In genomic region chrX:44913656-44914531, GRCh38 we compare ENCODE assay signal across 13 cellular contexts. TPM values are rescaled to one million over a fixed set of nuclear protein-coding genes. Genes with fewer than 3 reads are reported as not detected.
A peak's percentile ranks its signal among the peaks of the same experiment; 100 is the strongest.
DNase-seq lines count a peak whose midpoint lies in the region; ATAC-seq and TF ChIP-seq lines count a peak whose summit lies in the region.
"Had no signal": no experiment of that assay in that cellular context is flagged by ENCODE, and none has a peak within 500 bp of the region (broad histone marks: within the 10 kb centered on the region; RNA-seq: fewer than 3 reads in every experiment).

No MANE protein-coding gene starts in this region.

- CTCF ChIA-PET in activated CD4-positive, alpha-beta T cell treated with anti-CD3 and anti-CD28 coated beads for 36 hours (lab: Charles Lee): interaction anchor here (1.0 to 1.2 kb wide), 2 partner anchors 25 to 39 kb away, joined by 3 read pairs; no protein-coding TSS in a partner anchor
- CTCF ChIA-PET in activated B cell treated with CpG ODN at 0.5 μM for 24 hours (lab: Charles Lee): no interaction called here

- ATAC-seq in activated CD4-positive, alpha-beta T cell treated with anti-CD3 and anti-CD28 coated beads for 36 hours: peak; percentile 26
- ATAC-seq in HG02642 (IDR thresholded peaks at IDR 0.05; ENCODE audit: poor library complexity, unreplicated experiment) (peak; percentile 37), activated B cell treated with CpG ODN at 0.5 μM for 24 hours (ENCODE audit: low read depth) (no peak), GM19328 (IDR thresholded peaks at IDR 0.05; ENCODE audit: unreplicated experiment) (no peak)

- TF ChIP-seq CTCF in activated B cell treated with CpG ODN at 0.5 μM for 24 hours (IDR thresholded peaks at IDR 0.05): no peak
- no peak for TF ChIP-seq CTCF in GM20000 (IDR thresholded peaks at IDR 0.05; ENCODE audit: extremely low read depth, missing control alignments)

- H3K4me1 Mint-ChIP-seq in activated CD4-positive, alpha-beta T cell treated with anti-CD3 and anti-CD28 coated beads for 36 hours: peaks cover 41% of the 10 kb centered on the region
- peaks cover 49% of the 10 kb centered on the region for H3K4me1 Mint-ChIP-seq in activated B cell treated with CpG ODN at 0.5 μM for 24 hours

- no peaks in the 10 kb centered on the region for H3K36me3 Mint-ChIP-seq in activated CD4-positive, alpha-beta T cell treated with anti-CD3 and anti-CD28 coated beads for 36 hours (ENCODE audit: low read depth)
- H3K36me3 Mint-ChIP-seq in activated B cell treated with CpG ODN at 0.5 μM for 24 hours (ENCODE audit: low read depth): no peaks in the 10 kb centered on the region

- H3K27ac Mint-ChIP-seq in activated CD4-positive, alpha-beta T cell treated with anti-CD3 and anti-CD28 coated beads for 36 hours: peak overlapping the region; percentile 56
- H3K27ac Mint-ChIP-seq in activated B cell treated with CpG ODN at 0.5 μM for 24 hours: peak overlapping the region; percentile 46
- H3K27ac Mint-ChIP-seq: activated CD4-positive, alpha-beta T cell treated with anti-CD3 and anti-CD28 coated beads, Interleukin-2, amount 10 ng/mL, durations not matched to agents 7 days and 5 days had no signal

- no peaks in the 10 kb centered on the region for H3K27me3 Mint-ChIP-seq in activated CD4-positive, alpha-beta T cell treated with anti-CD3 and anti-CD28 coated beads for 36 hours
- H3K27me3 Mint-ChIP-seq in activated B cell treated with CpG ODN at 0.5 μM for 24 hours: no peaks in the 10 kb centered on the region
- H3K27me3 Mint-ChIP-seq: activated CD4-positive, alpha-beta T cell treated with anti-CD3 and anti-CD28 coated beads, Interleukin-2, amount 10 ng/mL, durations not matched to agents 7 days and 5 days had no signal

- no peak for DNase-seq in activated CD4-positive, alpha-beta T cell treated with anti-CD3 and anti-CD28 coated beads for 36 hours
- no peak for DNase-seq in activated CD4-positive, alpha-beta T cell treated with anti-CD3 and anti-CD28 coated beads for 1 hour
- no peak for DNase-seq in activated B cell treated with CpG ODN at 0.5 μM for 24 hours
- DNase-seq in renal cortical epithelial cell (ENCODE audit: low read depth): peak; percentile 57
- no peak for DNase-seq in NCI-H146 (lab: John Stamatoyannopoulos, UW)
- DNase-seq in GM20000 (ENCODE audit: low spot score): no peak
- DNase-seq: activated CD4-positive, alpha-beta T cell treated with anti-CD3 and anti-CD28 coated beads, Interleukin-2, amount 10 ng/mL, durations not matched to agents 7 days and 5 days; NCI-H69; retina; SJCRH30; trophoblast cell had no signal

- H3K4me3 Mint-ChIP-seq in activated CD4-positive, alpha-beta T cell treated with anti-CD3 and anti-CD28 coated beads for 36 hours: no peak overlapping the region
- no peak overlapping the region for H3K4me3 Mint-ChIP-seq in activated B cell treated with CpG ODN at 0.5 μM for 24 hours
- H3K4me3 Mint-ChIP-seq: activated CD4-positive, alpha-beta T cell treated with anti-CD3 and anti-CD28 coated beads, Interleukin-2, amount 10 ng/mL, durations not matched to agents 7 days and 5 days had no signal

- intact Hi-C loops in activated CD4-positive, alpha-beta T cell treated with anti-CD3 and anti-CD28 coated beads for 36 hours (cut with DNase I, micrococcal nuclease): no loop called here
- intact Hi-C loops in activated B cell treated with CpG ODN at 0.5 μM for 24 hours (cut with micrococcal nuclease): no loop called here

- no peaks in the 10 kb centered on the region for H3K9me3 Mint-ChIP-seq in activated CD4-positive, alpha-beta T cell treated with anti-CD3 and anti-CD28 coated beads for 36 hours (ENCODE audit: low read depth)
- H3K9me3 Mint-ChIP-seq in activated B cell treated with CpG ODN at 0.5 μM for 24 hours: no peaks in the 10 kb centered on the region
- H3K9me3 Mint-ChIP-seq: activated CD4-positive, alpha-beta T cell treated with anti-CD3 and anti-CD28 coated beads, Interleukin-2, amount 10 ng/mL, durations not matched to agents 7 days and 5 days had no signal

- POLR2A ChIA-PET in activated CD4-positive, alpha-beta T cell treated with anti-CD3 and anti-CD28 coated beads for 36 hours (lab: Charles Lee): no interaction called here
- POLR2A ChIA-PET in activated B cell treated with CpG ODN at 0.5 μM for 24 hours (lab: Charles Lee): no interaction called here

RNA-seq across cellular contexts. Expression of gene KDM6A, which starts 40.9 kb away (rescaled TPM):
- total RNA-seq in activated CD4-positive, alpha-beta T cell treated with anti-CD3 and anti-CD28 coated beads for 36 hours: 10 to 100 TPM; 18.9 to 24.2 TPM
- total RNA-seq in activated B cell treated with CpG ODN at 0.5 μM for 24 hours (32.1 and 36.0 TPM in 2 replicates), renal cortical epithelial cell (24.0 and 50.0 TPM in 2 replicates)

Comparison
In these comparisons a context has a peak if more than half of its experiments do, and no peak if none do; other contexts are left out.
1. ATAC-seq: peak in activated CD4-positive, alpha-beta T cell treated with anti-CD3 and anti-CD28 coated beads for 36 hours (single experiment) and HG02642 (single experiment); none in activated B cell treated with CpG ODN at 0.5 μM for 24 hours (single experiment) and GM19328 (single experiment).